In the genomic region with DNA sequence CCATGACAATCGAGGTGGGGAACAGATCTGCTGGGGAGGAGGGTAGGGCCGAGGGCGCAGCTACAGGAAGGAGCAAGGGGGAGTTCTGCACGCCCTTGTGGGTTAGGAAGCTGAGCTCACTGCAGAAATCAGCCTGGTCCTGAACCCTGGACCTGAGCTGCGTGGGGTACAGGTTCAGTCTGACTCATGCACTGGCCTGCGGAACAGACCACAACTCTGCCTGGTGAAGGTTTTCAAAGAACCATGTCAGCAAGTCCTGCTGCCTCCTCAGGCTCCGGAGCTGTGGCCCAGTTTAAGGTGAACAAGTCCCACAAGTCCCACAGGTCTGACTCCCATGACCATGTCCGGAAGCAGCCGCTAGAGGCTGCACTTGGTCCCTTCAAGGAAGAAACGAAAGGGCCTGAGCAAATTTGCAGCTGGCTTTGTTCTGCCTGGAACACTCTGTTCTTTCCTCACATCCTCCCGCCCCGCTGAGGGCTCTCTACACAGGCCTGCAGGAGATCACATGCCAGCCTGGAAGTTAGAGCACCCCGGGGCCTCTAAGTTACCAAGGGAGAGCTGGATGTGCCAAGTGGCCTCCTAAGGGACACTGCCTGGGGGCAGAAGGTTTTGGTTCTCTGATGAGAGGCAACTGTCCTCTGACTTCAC, we compare ENCODE assay signal across 8 cellular contexts. TPM values are rescaled to one million over a fixed set of nuclear protein-coding genes. Genes with fewer than 3 reads are reported as not detected.
DNase-seq lines count a peak whose midpoint lies in the region; ATAC-seq and TF ChIP-seq lines count a peak whose summit lies in the region.

No MANE protein-coding gene starts in this region.

- POLR2A ChIA-PET in SK-N-SH (lab: Yijun Ruan, JAX): no interaction called here

- in situ Hi-C loops in KBM-7 (cut with MboI; ENCODE audit: low pct_unique_long_range_greater_than_20kb, low sequenced_read_pairs): no loop called here

- H3K36me3 Mint-ChIP-seq in activated naive CD8-positive, alpha-beta T cell treated with anti-CD3 and anti-CD28 coated beads for 36 hours: peaks cover 8% of the 10 kb centered on the region

- peaks cover 8% of the 10 kb centered on the region for H3F3A ChIP-seq in SK-N-SH (replicated peaks; ENCODE audit: insufficient read depth)

- H3K79me2 ChIP-seq in SK-N-SH (ENCODE audit: insufficient read depth): no peaks in the 10 kb centered on the region

- H3K4me3 ChIP-seq in SK-N-SH (ENCODE audit: low read depth in 2 of 2, low read length in 1 of 2): no peak overlapping the region; a peak in 1 of 4 replicates

- no peaks in the 10 kb centered on the region for H4K20me1 ChIP-seq in SK-N-SH (ENCODE audit: insufficient read depth)

- peak overlapping the region; percentile 88 for H2AFZ ChIP-seq in SK-N-SH (ENCODE audit: low read depth)

- peak overlapping the region; percentile 96 for H3K27ac Mint-ChIP-seq in activated naive CD8-positive, alpha-beta T cell treated with anti-CD3 and anti-CD28 coated beads for 36 hours

- H3K27me3 ChIP-seq in SK-N-SH (ENCODE audit: insufficient read depth): no peaks in the 10 kb centered on the region

- H3K27me3 Mint-ChIP-seq in activated naive CD8-positive, alpha-beta T cell treated with anti-CD3 and anti-CD28 coated beads for 36 hours: no peaks in the 10 kb centered on the region

- TF ChIP-seq EP300 in SK-N-SH (IDR thresholded peaks at IDR 0.05; ENCODE audit: borderline replicate concordance in 1 of 2, low read depth in 1 of 2, low read length in 1 of 2): no peak

- H3K4me2 ChIP-seq in SK-N-SH: peak overlapping the region; percentile 51; the same call in 1 of the 2 replicates

- peaks cover 17% of the 10 kb centered on the region in 2 experiments; a peak in 3 of 4 replicates for H3K4me1 ChIP-seq in SK-N-SH (ENCODE audit: control insufficient read depth in 1 of 2, insufficient read depth in 2 of 2, low read depth in 1 of 2, low read length in 1 of 2)

- peak; percentile 79 for TF ChIP-seq RAD21 in SK-N-SH (IDR thresholded peaks at IDR 0.05; ENCODE audit: low read length)

- intact Hi-C loops in cardiac septum (cut with DNase I): loop anchor here (2.0 to 10.0 kb wide), 4 partner anchors 91 to 394 kb away; no protein-coding TSS in a partner anchor

- 31% methylated on average over 10 of the region's 13 CpGs for WGBS in SK-N-SH (ENCODE audit: low lambda C conversion rate)

- no peaks in the 10 kb centered on the region for H3K36me3 ChIP-seq in SK-N-SH (replicated peaks in 1 of 2; ENCODE audit: control insufficient read depth in 1 of 2, insufficient read depth in 2 of 2, low read length in 1 of 2)

- peak; percentile 84 for DNase-seq in GF-D8 (lab: John Stamatoyannopoulos, UW)
- DNase-seq in KBM-7: peak; percentile 95
- DNase-seq in SK-N-SH: peak; percentile 52
- peak; percentile 82 for DNase-seq in activated naive CD8-positive, alpha-beta T cell treated with anti-CD3 and anti-CD28 coated beads for 36 hours
- peak; percentile 90 for DNase-seq in cardiac septum (ENCODE audit: low spot score)
- peak; percentile 83 for DNase-seq in retina
- DNase-seq in NCI-H1048 (lab: John Stamatoyannopoulos, UW): no peak

- peak; percentile 67 for ATAC-seq in GM21723 (IDR thresholded peaks at IDR 0.05; ENCODE audit: unreplicated experiment)

- peak overlapping the region; percentile 35 to 45; a peak in 1 of 4 replicates for H3K27ac ChIP-seq in SK-N-SH (ENCODE audit: low read depth in 2 of 2, low read length in 1 of 2)

- CTCF ChIA-PET in SK-N-SH (lab: Yijun Ruan, JAX): interaction anchor here (0.8 to 1.9 kb wide), 11 partner anchors 10 to 173 kb away, joined by 3 to 10 read pairs (median 4); no protein-coding TSS in a partner anchor

- peaks cover 4% of the 10 kb centered on the region for H3K9me3 Mint-ChIP-seq in activated naive CD8-positive, alpha-beta T cell treated with anti-CD3 and anti-CD28 coated beads for 36 hours

- TF ChIP-seq CTCF in SK-N-SH (IDR thresholded peaks at IDR 0.05): peak; percentile 82

- peaks cover 46% of the 10 kb centered on the region for H3K4me1 Mint-ChIP-seq in activated naive CD8-positive, alpha-beta T cell treated with anti-CD3 and anti-CD28 coated beads for 36 hours

- peak overlapping the region; percentile 24; the same call in 1 of the 2 replicates for H3K9ac ChIP-seq in SK-N-SH

- H3K9me3 ChIP-seq in SK-N-SH: no peaks in the 10 kb centered on the region

- H3K9me2 ChIP-seq in SK-N-SH: no peaks in the 10 kb centered on the region

- peak overlapping the region; percentile 90 for H3K4me3 Mint-ChIP-seq in activated naive CD8-positive, alpha-beta T cell treated with anti-CD3 and anti-CD28 coated beads for 36 hours

TF ChIP-seq in SK-N-SH, 30 proteins besides CTCF, POLR2A, EP300 and RAD21:
- TF ChIP-seq FOXM1 (IDR thresholded peaks at IDR 0.05; ENCODE audit: low read depth) (no peak), FOSL2 (IDR thresholded peaks at IDR 0.05; ENCODE audit: borderline replicate concordance, low read depth) (0 out of 2 replicates have a peak, but pooled peaks have one; percentile 1), MEF2A (IDR thresholded peaks at IDR 0.05; ENCODE audit: borderline replicate concordance, low read depth) (no peak), TCF12 (IDR thresholded peaks at IDR 0.05) (peak; percentile 43; the same call in 1 of the 2 replicates), SMC3 (IDR thresholded peaks at IDR 0.05; ENCODE audit: low read depth, low read length) (peak; percentile 79)
- TF ChIP-seq, protein P1, sequence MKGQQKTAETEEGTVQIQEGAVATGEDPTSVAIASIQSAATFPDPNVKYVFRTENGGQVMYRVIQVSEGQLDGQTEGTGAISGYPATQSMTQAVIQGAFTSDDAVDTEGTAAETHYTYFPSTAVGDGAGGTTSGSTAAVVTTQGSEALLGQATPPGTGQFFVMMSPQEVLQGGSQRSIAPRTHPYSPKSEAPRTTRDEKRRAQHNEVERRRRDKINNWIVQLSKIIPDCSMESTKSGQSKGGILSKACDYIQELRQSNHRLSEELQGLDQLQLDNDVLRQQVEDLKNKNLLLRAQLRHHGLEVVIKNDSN (IDR thresholded peaks at IDR 0.05; ENCODE audit: borderline replicate concordance, low read depth): 0 out of 2 replicates have a peak, but pooled peaks have one; percentile 23
- TF ChIP-seq, protein P2, sequence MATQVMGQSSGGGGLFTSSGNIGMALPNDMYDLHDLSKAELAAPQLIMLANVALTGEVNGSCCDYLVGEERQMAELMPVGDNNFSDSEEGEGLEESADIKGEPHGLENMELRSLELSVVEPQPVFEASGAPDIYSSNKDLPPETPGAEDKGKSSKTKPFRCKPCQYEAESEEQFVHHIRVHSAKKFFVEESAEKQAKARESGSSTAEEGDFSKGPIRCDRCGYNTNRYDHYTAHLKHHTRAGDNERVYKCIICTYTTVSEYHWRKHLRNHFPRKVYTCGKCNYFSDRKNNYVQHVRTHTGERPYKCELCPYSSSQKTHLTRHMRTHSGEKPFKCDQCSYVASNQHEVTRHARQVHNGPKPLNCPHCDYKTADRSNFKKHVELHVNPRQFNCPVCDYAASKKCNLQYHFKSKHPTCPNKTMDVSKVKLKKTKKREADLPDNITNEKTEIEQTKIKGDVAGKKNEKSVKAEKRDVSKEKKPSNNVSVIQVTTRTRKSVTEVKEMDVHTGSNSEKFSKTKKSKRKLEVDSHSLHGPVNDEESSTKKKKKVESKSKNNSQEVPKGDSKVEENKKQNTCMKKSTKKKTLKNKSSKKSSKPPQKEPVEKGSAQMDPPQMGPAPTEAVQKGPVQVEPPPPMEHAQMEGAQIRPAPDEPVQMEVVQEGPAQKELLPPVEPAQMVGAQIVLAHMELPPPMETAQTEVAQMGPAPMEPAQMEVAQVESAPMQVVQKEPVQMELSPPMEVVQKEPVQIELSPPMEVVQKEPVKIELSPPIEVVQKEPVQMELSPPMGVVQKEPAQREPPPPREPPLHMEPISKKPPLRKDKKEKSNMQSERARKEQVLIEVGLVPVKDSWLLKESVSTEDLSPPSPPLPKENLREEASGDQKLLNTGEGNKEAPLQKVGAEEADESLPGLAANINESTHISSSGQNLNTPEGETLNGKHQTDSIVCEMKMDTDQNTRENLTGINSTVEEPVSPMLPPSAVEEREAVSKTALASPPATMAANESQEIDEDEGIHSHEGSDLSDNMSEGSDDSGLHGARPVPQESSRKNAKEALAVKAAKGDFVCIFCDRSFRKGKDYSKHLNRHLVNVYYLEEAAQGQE (IDR thresholded peaks at IDR 0.05; ENCODE audit: low read depth, low read length): no peak
- TF ChIP-seq, protein P3, sequence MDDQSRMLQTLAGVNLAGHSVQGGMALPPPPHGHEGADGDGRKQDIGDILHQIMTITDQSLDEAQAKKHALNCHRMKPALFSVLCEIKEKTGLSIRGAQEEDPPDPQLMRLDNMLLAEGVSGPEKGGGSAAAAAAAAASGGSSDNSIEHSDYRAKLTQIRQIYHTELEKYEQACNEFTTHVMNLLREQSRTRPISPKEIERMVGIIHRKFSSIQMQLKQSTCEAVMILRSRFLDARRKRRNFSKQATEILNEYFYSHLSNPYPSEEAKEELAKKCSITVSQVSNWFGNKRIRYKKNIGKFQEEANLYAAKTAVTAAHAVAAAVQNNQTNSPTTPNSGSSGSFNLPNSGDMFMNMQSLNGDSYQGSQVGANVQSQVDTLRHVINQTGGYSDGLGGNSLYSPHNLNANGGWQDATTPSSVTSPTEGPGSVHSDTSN (IDR thresholded peaks at IDR 0.05): 0 out of 2 replicates have a peak, but pooled peaks have one; percentile 8

RNA-seq across cellular contexts. Expression of a gene that starts 49.3 kb away (rescaled TPM):
- polyA plus RNA-seq in SK-N-SH (2012; rRNA removed): 6.7 and 8.4 TPM in 2 replicates
- 4.2 and 4.7 TPM in 2 replicates for polyA plus RNA-seq in SK-N-SH (2012; cell fraction: cytosol; rRNA removed)
- 33.8 and 50.9 TPM in 2 replicates for polyA plus RNA-seq in SK-N-SH (2012; cell fraction: nucleus; rRNA removed)
- 10 to 100 TPM; 83.2 to 85.2 TPM for total RNA-seq in activated naive CD8-positive, alpha-beta T cell treated with anti-CD3 and anti-CD28 coated beads for 36 hours
- total RNA-seq in cardiac septum: 458 TPM
